Comparison of ENCODE assay signal across 33 cellular contexts in the genomic region with DNA sequence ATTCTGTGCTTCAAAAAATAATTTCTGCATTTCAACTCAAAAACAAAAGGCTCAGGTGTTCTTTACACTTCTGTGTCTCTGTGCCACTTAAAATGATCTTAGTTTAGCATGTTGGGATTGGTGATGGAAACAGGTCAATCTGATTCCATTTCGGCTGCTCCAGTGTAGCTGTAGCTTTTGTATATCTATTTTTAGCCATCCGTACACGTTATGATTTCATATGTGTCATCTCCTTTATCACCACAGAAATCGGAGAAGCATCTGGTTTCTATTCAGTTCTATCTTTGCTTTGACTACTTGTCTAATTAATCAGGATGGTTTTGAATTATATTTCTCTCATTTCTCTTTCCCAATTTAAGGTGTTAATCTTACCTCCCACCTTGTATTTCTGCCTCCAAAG. TPM values are rescaled to one million over a fixed set of nuclear protein-coding genes. Genes with fewer than 3 reads are reported as not detected.
"Had no signal": no experiment of that assay in that cellular context is flagged by ENCODE, and none has a peak within 500 bp of the region (broad histone marks: within the 10 kb centered on the region; RNA-seq: fewer than 3 reads in every experiment).

No MANE protein-coding gene starts in this region.

- H3K36me3 ChIP-seq: pancreas, prostate gland, thyroid gland, upper lobe of left lung had no signal

- H3K4me3 ChIP-seq: pancreas, prostate gland, thyroid gland, upper lobe of left lung had no signal

- H3K36me3 Mint-ChIP-seq: activated CD8-positive, alpha-beta memory T cell treated with anti-CD3 and anti-CD28 coated beads, Interleukin-2, amount 10 ng/mL, durations not matched to agents 7 days and 5 days; activated naive CD4-positive, alpha-beta T cell treated with anti-CD3 and anti-CD28 coated beads, Interleukin-2, amount 50 U/mL, for 24 hours; mesothelial cell of epicardium; naive thymus-derived CD4-positive, alpha-beta T cell; stimulated activated memory B cell treated with anti-CD40 and anti-IgM and Interleukin-4, amounts not matched to agents 10 μg/mL and 1 μg/mL and 100 μg/mL, for 72 hours; WTC11 had no signal

- H3K27ac Mint-ChIP-seq: activated CD4-positive, alpha-beta T cell treated with anti-CD3 and anti-CD28 coated beads, Interleukin-2, amount 10 ng/mL, durations not matched to agents 7 days and 5 days; activated CD8-positive, alpha-beta memory T cell treated with anti-CD3 and anti-CD28 coated beads, Interleukin-2, amount 10 ng/mL, durations not matched to agents 7 days and 5 days; activated CD8-positive, alpha-beta T cell treated with anti-CD3 and anti-CD28 coated beads, Interleukin-2, amount 10 ng/mL, durations not matched to agents 7 days and 5 days; activated naive CD4-positive, alpha-beta T cell treated with anti-CD3 and anti-CD28 coated beads, Interleukin-2, amount 50 U/mL, for 24 hours; activated T-helper 2 cell treated with anti-CD3 and anti-CD28 coated beads, Interferon-gamma antibody, Interleukin-2, Interleukin-4, amounts not matched to agents 10 μg/mL and 5 μg/mL and 100 μg/mL, durations not matched to agents 14 hours and 24 hours and 36 hours; dendritic cell treated with granulocyte-macrophage colony-stimulating factor and Interleukin-4, amounts not matched to agents 40 ng/mL and 50 ng/mL, for 4 days; endodermal cell; mesothelial cell of epicardium; naive thymus-derived CD4-positive, alpha-beta T cell; stimulated activated memory B cell treated with anti-CD40 and anti-IgM and Interleukin-4, amounts not matched to agents 10 μg/mL and 1 μg/mL and 100 μg/mL, for 72 hours; stimulated activated naive CD8-positive, alpha-beta T cell treated with anti-CD3 and anti-CD28 coated beads, Interleukin-15, amount 100 ng/mL, for 72 hours; WTC11 had no signal

- H3K9me3 Mint-ChIP-seq: activated CD4-positive, alpha-beta T cell treated with anti-CD3 and anti-CD28 coated beads, Interleukin-2, amount 10 ng/mL, durations not matched to agents 7 days and 5 days; activated naive CD4-positive, alpha-beta T cell treated with anti-CD3 and anti-CD28 coated beads, Interleukin-2, amount 50 U/mL, for 24 hours; activated T-helper 2 cell treated with anti-CD3 and anti-CD28 coated beads, Interferon-gamma antibody, Interleukin-2, Interleukin-4, amounts not matched to agents 10 μg/mL and 5 μg/mL and 100 μg/mL, durations not matched to agents 14 hours and 24 hours and 36 hours; dendritic cell treated with granulocyte-macrophage colony-stimulating factor and Interleukin-4, amounts not matched to agents 40 ng/mL and 50 ng/mL, for 4 days; endodermal cell; mesothelial cell of epicardium; stimulated activated memory B cell treated with anti-CD40 and anti-IgM and Interleukin-4, amounts not matched to agents 10 μg/mL and 1 μg/mL and 100 μg/mL, for 72 hours; stimulated activated naive CD8-positive, alpha-beta T cell treated with anti-CD3 and anti-CD28 coated beads, Interleukin-15, amount 100 ng/mL, for 72 hours; WTC11 had no signal

- H3K4me3 Mint-ChIP-seq: activated CD4-positive, alpha-beta T cell treated with anti-CD3 and anti-CD28 coated beads, Interleukin-2, amount 10 ng/mL, durations not matched to agents 7 days and 5 days; activated CD8-positive, alpha-beta memory T cell treated with anti-CD3 and anti-CD28 coated beads, Interleukin-2, amount 10 ng/mL, durations not matched to agents 7 days and 5 days; activated CD8-positive, alpha-beta T cell treated with anti-CD3 and anti-CD28 coated beads, Interleukin-2, amount 10 ng/mL, durations not matched to agents 7 days and 5 days; activated naive CD4-positive, alpha-beta T cell treated with anti-CD3 and anti-CD28 coated beads, Interleukin-2, amount 50 U/mL, for 24 hours; central memory CD8-positive, alpha-beta T cell; dendritic cell treated with granulocyte-macrophage colony-stimulating factor and Interleukin-4, amounts not matched to agents 40 ng/mL and 50 ng/mL, for 4 days; endodermal cell; mesothelial cell of epicardium; naive thymus-derived CD4-positive, alpha-beta T cell; stimulated activated memory B cell treated with anti-CD40 and anti-IgM and Interleukin-4, amounts not matched to agents 10 μg/mL and 1 μg/mL and 100 μg/mL, for 72 hours; stimulated activated naive CD8-positive, alpha-beta T cell treated with anti-CD3 and anti-CD28 coated beads, Interleukin-15, amount 100 ng/mL, for 72 hours; WTC11 had no signal

- H3K27me3 ChIP-seq: pancreas, thyroid gland, upper lobe of left lung had no signal

- DNase-seq: activated CD4-positive, alpha-beta T cell treated with anti-CD3 and anti-CD28 coated beads for 1 hour; activated CD4-positive, alpha-beta T cell treated with anti-CD3 and anti-CD28 coated beads, Interleukin-2, amount 10 ng/mL, durations not matched to agents 7 days and 5 days; activated CD8-positive, alpha-beta memory T cell treated with anti-CD3 and anti-CD28 coated beads, Interleukin-2, amount 10 ng/mL, durations not matched to agents 7 days and 5 days; activated CD8-positive, alpha-beta T cell treated with anti-CD3 and anti-CD28 coated beads, Interleukin-2, amount 10 ng/mL, durations not matched to agents 7 days and 5 days; activated T-cell treated with anti-CD3 and anti-CD28 coated beads, Interleukin-2, amount 50 U/mL, for 48 hours; anterior cingulate cortex; endodermal cell; hippocampal formation; left cardiac atrium; naive thymus-derived CD4-positive, alpha-beta T cell; pancreas; retina; small intestine; stimulated activated CD4-positive, alpha-beta T cell treated with anti-CD3 and anti-CD28 coated beads, Interleukin-1b, Interleukin-23, amount 100 ng/mL, for 48 hours; stimulated activated CD4-positive, alpha-beta T cell treated with anti-CD3 and anti-CD28 coated beads, Interleukin-4, amount 100 ng/mL, for 4 hours; stimulated activated CD8-positive, alpha-beta memory T cell treated with anti-CD3 and anti-CD28 coated beads, Interleukin-4, amount 100 ng/mL, for 48 hours; stimulated activated naive CD8-positive, alpha-beta T cell treated with anti-CD3 and anti-CD28 coated beads, Interleukin-15, amount 100 ng/mL, for 72 hours; substantia nigra; thyroid gland; upper lobe of left lung had no signal

- FAIRE-seq: bronchial epithelial cell, keratinocyte, pancreas, small intestine had no signal

- H3K9me3 ChIP-seq: pancreas, prostate gland, thyroid gland, upper lobe of left lung had no signal

- H3K27ac ChIP-seq: pancreas, prostate gland, thyroid gland, upper lobe of left lung had no signal

- H3K4me1 ChIP-seq: pancreas, prostate gland, thyroid gland, upper lobe of left lung had no signal

- H3K27me3 Mint-ChIP-seq: activated CD4-positive, alpha-beta T cell treated with anti-CD3 and anti-CD28 coated beads, Interleukin-2, amount 10 ng/mL, durations not matched to agents 7 days and 5 days; activated CD8-positive, alpha-beta memory T cell treated with anti-CD3 and anti-CD28 coated beads, Interleukin-2, amount 10 ng/mL, durations not matched to agents 7 days and 5 days; activated naive CD4-positive, alpha-beta T cell treated with anti-CD3 and anti-CD28 coated beads, Interleukin-2, amount 50 U/mL, for 24 hours; central memory CD8-positive, alpha-beta T cell; dendritic cell treated with granulocyte-macrophage colony-stimulating factor and Interleukin-4, amounts not matched to agents 40 ng/mL and 50 ng/mL, for 4 days; naive thymus-derived CD4-positive, alpha-beta T cell; stimulated activated memory B cell treated with anti-CD40 and anti-IgM and Interleukin-4, amounts not matched to agents 10 μg/mL and 1 μg/mL and 100 μg/mL, for 72 hours; stimulated activated naive CD8-positive, alpha-beta T cell treated with anti-CD3 and anti-CD28 coated beads, Interleukin-15, amount 100 ng/mL, for 72 hours had no signal

- H3K4me1 Mint-ChIP-seq: activated CD4-positive, alpha-beta T cell treated with anti-CD3 and anti-CD28 coated beads, Interleukin-2, amount 10 ng/mL, durations not matched to agents 7 days and 5 days; activated CD8-positive, alpha-beta memory T cell treated with anti-CD3 and anti-CD28 coated beads, Interleukin-2, amount 10 ng/mL, durations not matched to agents 7 days and 5 days; activated naive CD4-positive, alpha-beta T cell treated with anti-CD3 and anti-CD28 coated beads, Interleukin-2, amount 50 U/mL, for 24 hours; central memory CD8-positive, alpha-beta T cell; endodermal cell; mesothelial cell of epicardium; naive thymus-derived CD4-positive, alpha-beta T cell; stimulated activated memory B cell treated with anti-CD40 and anti-IgM and Interleukin-4, amounts not matched to agents 10 μg/mL and 1 μg/mL and 100 μg/mL, for 72 hours; stimulated activated naive CD8-positive, alpha-beta T cell treated with anti-CD3 and anti-CD28 coated beads, Interleukin-15, amount 100 ng/mL, for 72 hours had no signal

RNA-seq across cellular contexts. Expression of a gene that starts 41.1 kb away (rescaled TPM):
- total RNA-seq: activated CD4-positive, alpha-beta T cell treated with anti-CD3 and anti-CD28 coated beads, Interleukin-2, amount 10 ng/mL, durations not matched to agents 7 days and 5 days; activated CD8-positive, alpha-beta memory T cell treated with anti-CD3 and anti-CD28 coated beads, Interleukin-2, amount 10 ng/mL, durations not matched to agents 7 days and 5 days; activated CD8-positive, alpha-beta T cell treated with anti-CD3 and anti-CD28 coated beads, Interleukin-2, amount 10 ng/mL, durations not matched to agents 7 days and 5 days; activated T-helper 2 cell treated with anti-CD3 and anti-CD28 coated beads, Interferon-gamma antibody, Interleukin-2, Interleukin-4, amounts not matched to agents 10 μg/mL and 5 μg/mL and 100 μg/mL, durations not matched to agents 14 hours and 24 hours and 36 hours; bronchial epithelial cell; endodermal cell; esophagus mucosa; left cardiac atrium; liver; mesothelial cell of epicardium; naive thymus-derived CD4-positive, alpha-beta T cell; pancreas; prostate gland; sciatic nerve; thyroid gland; upper lobe of left lung; WTC11 had no signal
